ENCODE assay signal across 9 cellular contexts in the genomic region with DNA sequence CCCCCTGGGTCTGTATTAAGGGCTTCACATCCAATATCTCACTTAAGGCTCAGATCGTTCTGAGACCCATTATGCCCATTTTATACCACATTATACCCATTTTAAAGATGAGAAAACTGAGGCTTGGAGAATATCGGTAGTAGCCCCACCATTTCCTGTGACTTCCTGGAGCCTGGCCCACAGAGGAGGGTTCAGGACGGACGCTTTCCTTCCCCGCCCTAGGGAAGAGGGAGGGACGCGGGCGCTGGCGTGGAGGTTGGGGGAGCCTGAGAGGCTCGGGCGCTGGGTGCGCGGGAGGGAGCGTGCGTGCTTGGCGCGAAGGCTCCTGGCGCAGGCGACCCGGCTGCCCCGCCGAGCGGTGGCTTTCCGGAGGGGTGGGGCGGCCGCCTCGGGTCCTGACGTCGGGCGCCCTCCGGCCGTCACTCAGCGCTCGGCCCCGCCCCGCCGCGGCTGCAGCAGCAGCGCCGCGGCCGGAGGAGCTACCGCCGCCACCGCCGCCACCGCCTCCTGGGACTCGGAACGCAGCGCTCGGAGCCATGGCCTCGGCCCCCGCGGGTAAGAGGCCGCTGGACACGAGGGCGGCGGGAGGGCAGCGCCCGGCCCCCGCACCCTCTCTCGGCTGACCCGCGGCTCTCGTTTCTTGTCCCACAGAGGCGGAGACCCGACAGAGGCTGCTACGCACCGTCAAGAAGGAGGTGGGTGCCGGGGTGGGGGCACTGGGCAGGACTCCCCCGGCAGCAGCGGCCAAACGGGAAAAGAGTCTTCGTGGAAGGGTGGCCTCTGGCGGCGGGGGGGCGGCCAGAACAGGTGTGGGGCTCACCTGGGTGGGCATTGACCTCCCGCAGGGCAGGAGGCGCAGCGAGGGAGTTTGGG. TPM values are rescaled to one million over a fixed set of nuclear protein-coding genes. Genes with fewer than 3 reads are reported as not detected.
A peak's percentile ranks its signal among the peaks of the same experiment; 100 is the strongest.
DNase-seq lines count a peak whose midpoint lies in the region; FAIRE-seq and TF ChIP-seq lines count a peak whose summit lies in the region.
"Had no signal": no experiment of that assay in that cellular context is flagged by ENCODE, and none has a peak within 500 bp of the region (broad histone marks: within the 10 kb centered on the region; RNA-seq: fewer than 3 reads in every experiment).

SGSM1 (plus strand) TSS at position 422 of the 873 bp plus-strand sequence; CDS start at position 537, 115 bp downstream.

- H3K4me2 ChIP-seq in astrocyte (ENCODE audit: low read length): peak within 1 kb of the TSS; percentile 87

- FAIRE-seq in astrocyte (lab: Jason Lieb, UNC): no peak

- no peaks in the 10 kb centered on the region for H3K4me1 ChIP-seq in astrocyte (ENCODE audit: insufficient read depth, low read length)
- no peaks in the 10 kb centered on the region for H3K4me1 ChIP-seq in uterus

- H3K9me3 ChIP-seq in astrocyte (ENCODE audit: insufficient read depth, low read depth, low read length): no peaks in the 10 kb centered on the region
- H3K9me3 ChIP-seq in uterus: no peaks in the 10 kb centered on the region

- H4K20me1 ChIP-seq in astrocyte (ENCODE audit: insufficient read depth, low read length): no peaks in the 10 kb centered on the region

- H3K27me3 Mint-ChIP-seq in astrocyte (ENCODE audit: low read depth, unreplicated experiment): peaks cover 34% of the 10 kb centered on the region

- TF ChIP-seq CTCF in astrocyte (IDR thresholded peaks at IDR 0.05; ENCODE audit: insufficient read depth, low read depth, low read length): no peak
- TF ChIP-seq CTCF in uterus (IDR thresholded peaks at IDR 0.05): peak in 1 of 4 experiments; percentile 2

- intact Hi-C loops in uterus (cut with DNase I; ENCODE audit: low total_unique reads): no loop called here

- H2AFZ ChIP-seq in astrocyte (ENCODE audit: low read depth, low read length): peak within 1 kb of the TSS; percentile 66

- H3K4me3 Mint-ChIP-seq in astrocyte (ENCODE audit: unreplicated experiment): peak within 1 kb of the TSS; percentile 77

- peak within 1 kb of the TSS; percentile 39 for H3K4me3 ChIP-seq in astrocyte (ENCODE audit: insufficient read depth, low read depth, low read length)
- peak within 1 kb of the TSS; percentile 33 to 48 for H3K4me3 ChIP-seq in uterus

- H3K27ac ChIP-seq in astrocyte (ENCODE audit: low read depth, low read length) (no peak within 1 kb of the TSS), uterus (peak within 1 kb of the TSS; percentile 42 to 51)

- H3K36me3 ChIP-seq in astrocyte (ENCODE audit: insufficient read depth, low read length) (no peaks in the 10 kb centered on the region), uterus (no peaks in the 10 kb centered on the region)

- H3K27ac Mint-ChIP-seq in astrocyte (ENCODE audit: unreplicated experiment): no peak within 1 kb of the TSS

- H3K36me3 Mint-ChIP-seq in astrocyte (ENCODE audit: low read depth, unreplicated experiment): no peaks in the 10 kb centered on the region

- peak in 1 of 2 donors; percentile 68 for TF ChIP-seq POLR2A in uterus (IDR thresholded peaks at IDR 0.05)

- peaks cover 14% of the 10 kb centered on the region for H3K27me3 ChIP-seq in astrocyte (ENCODE audit: insufficient read depth, low read length)
- no peaks in the 10 kb centered on the region for H3K27me3 ChIP-seq in uterus

- no peaks in the 10 kb centered on the region for H3K4me1 Mint-ChIP-seq in astrocyte (ENCODE audit: low read depth, unreplicated experiment)

- H3K9ac ChIP-seq in astrocyte (ENCODE audit: low read length): no peak within 1 kb of the TSS

- DNase-seq in NCI-H345 (lab: John Stamatoyannopoulos, UW) (peak; percentile 71), NCI-H345 treated with DMSO at 0.1 percent for 48 hours (lab: John Stamatoyannopoulos, UW; ENCODE audit: unreplicated experiment) (no peak), MV-4-11 (lab: John Stamatoyannopoulos, UW) (peak; percentile 66), T-helper 22 cell (ENCODE audit: low read depth) (peak; percentile 42), astrocyte (ENCODE audit: low read depth) (peak; percentile 4), hippocampal formation (lab: John Stamatoyannopoulos, UW) (peak; percentile 56 to 62), retina (peak; percentile 89), uterus (peak; percentile 33 to 54)
- DNase-seq: DND-41 had no signal

- H3K79me2 ChIP-seq in astrocyte (ENCODE audit: insufficient read depth, low read length): no peaks in the 10 kb centered on the region

- no peaks in the 10 kb centered on the region for H3K9me3 Mint-ChIP-seq in astrocyte (ENCODE audit: unreplicated experiment)

RNA-seq across cellular contexts. Expression of gene SGSM1, which starts in this region (rescaled TPM):
- total RNA-seq in astrocyte (0.05 TPM in 1 of 2 replicates, not detected in the other), uterus (1 to 10 TPM in 3 of 4 donors, under 1 TPM in 1; 0.88 to 4.9 (median 3.0) TPM)

Comparison
In these comparisons a context has a peak if more than half of its experiments do, and no peak if none do; other contexts are left out.
1. Peak in DNase-seq, H3K4me3 ChIP-seq and H3K4me2 ChIP-seq in astrocyte; RNA of the gene not detected or under 1 TPM.